ENCODE assay signal across 1 cellular context in the genomic region with DNA sequence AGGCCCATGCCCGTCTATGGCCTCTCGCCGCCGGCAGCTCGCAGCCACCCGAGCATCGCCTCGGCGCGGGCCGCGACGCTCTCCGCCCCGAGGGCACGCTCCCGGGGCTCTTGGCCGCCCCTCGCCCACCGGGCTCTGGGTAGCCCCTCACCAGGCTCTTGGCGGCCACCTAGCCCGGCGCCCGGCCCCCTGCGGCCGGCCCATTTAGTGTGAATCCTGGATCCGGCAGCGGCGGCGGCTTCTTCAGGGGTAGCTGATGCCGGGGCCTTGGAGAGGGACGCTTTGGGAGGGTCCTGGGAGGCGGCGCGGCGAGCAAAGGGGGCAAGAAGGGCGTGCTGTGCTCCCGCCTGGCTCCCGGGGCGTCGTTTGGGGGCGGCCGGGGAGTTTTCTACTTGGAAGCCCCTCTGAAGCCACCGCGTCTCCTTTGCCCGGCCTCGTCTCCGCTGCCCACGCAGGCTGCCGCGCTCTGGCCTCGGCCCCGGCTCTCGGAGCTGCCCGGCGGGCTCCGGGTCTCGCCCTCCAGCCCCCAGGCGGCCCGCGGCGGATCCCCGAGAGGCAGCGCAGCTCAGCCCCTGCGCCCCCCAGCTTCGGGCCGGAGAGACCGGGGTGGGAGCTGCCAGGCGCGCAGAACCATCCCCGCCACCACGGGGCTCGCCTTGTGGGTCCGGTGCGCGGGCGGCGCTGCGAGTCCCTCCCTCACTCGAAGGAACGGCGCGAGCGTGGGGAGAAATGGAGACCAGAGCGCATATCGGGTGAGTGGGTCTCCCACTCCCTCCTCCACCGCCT.
TF ChIP-seq lines count a peak whose summit lies in the region.

No MANE protein-coding gene starts in this region.

TF ChIP-seq in K562, 482 proteins besides CTCF, POLR2A, EP300 and RAD21:
- no peak for TF ChIP-seq SUPT5H (IDR thresholded peaks at IDR 0.05)
- no peak for TF ChIP-seq NRF1 (conservative IDR thresholded peaks at IDR 0.05 in 1 of 2, IDR thresholded peaks at IDR 0.05 in 1 of 2)
- TF ChIP-seq TGIF2 (CRISPR knock-in tag; IDR thresholded peaks at IDR 0.05) = no peak
- TF ChIP-seq PCBP1 (IDR thresholded peaks at IDR 0.05; ENCODE audit: low read depth, low read length, poor library complexity, severe bottlenecking) = peak; percentile 3
